Comparison of ENCODE assay signal across 9 cellular contexts in the genomic region with DNA sequence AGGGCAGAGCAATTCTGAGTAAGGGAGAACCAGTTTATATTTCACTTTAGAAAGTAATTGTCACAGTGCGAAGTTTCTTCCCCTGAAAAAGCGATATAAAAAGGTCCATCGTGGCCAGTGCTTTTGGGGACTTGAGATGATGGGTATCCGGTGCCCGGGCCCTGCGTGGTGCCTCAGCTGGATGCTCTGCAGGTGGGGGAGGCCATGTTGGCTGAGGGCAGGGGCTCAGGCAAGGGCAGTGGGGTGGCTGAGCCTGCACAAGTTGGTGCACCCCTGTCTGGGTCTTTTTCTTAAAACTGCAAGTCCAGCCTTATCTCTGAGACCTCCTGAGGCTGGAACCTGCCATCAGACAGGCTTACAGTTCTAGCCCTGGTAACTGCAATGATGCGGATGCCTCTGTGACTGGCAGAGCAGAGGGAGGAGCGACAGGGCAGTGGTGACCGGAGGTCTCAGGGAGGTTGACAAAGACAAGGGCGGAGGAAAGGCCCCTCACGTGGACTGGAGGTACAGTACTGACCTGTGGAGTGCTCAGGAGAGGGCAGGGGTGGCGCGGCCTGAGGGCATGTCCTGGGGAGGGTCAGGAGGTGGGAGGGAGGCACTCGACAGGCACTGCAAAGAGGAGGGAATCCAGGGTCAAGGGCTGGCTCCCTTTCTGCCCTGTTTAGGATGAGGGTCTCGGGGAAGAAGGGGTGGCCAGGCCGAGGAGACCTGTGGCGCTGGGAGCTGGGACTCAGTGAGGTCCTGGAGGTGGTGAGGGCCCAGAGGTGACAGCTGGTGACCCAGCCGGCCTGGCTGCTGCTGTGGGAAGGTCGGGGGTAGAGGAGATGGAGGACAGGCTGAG. TPM values are rescaled to one million over a fixed set of nuclear protein-coding genes. Genes with fewer than 3 reads are reported as not detected.
DNase-seq lines count a peak whose midpoint lies in the region; ATAC-seq and TF ChIP-seq lines count a peak whose summit lies in the region.
"Had no signal": no experiment of that assay in that cellular context is flagged by ENCODE, and none has a peak within 500 bp of the region (broad histone marks: within the 10 kb centered on the region; RNA-seq: fewer than 3 reads in every experiment).

No MANE protein-coding gene starts in this region.

- TF ChIP-seq POLR2A in spleen (IDR thresholded peaks at IDR 0.05) = no peak

- H3K4me1 Mint-ChIP-seq in GM23338 (peaks cover 30% of the 10 kb centered on the region), Calu3 (ENCODE audit: low read depth, unreplicated experiment) (peaks cover 20% of the 10 kb centered on the region)
- H3K4me1 Mint-ChIP-seq in natural killer cell treated with Interleukin-12 subunit alpha and Interleukin-12 subunit beta and Interleukin-15 and Interleukin-18, amount 100 ng/mL, for 72 hours (ENCODE audit: low read depth in 2 of 2) = peaks cover 13 to 14% of the 10 kb centered on the region in 2 donors

- H3K27ac ChIP-seq in GM23338 (ENCODE audit: low read depth) = no peak overlapping the region
- H3K27ac ChIP-seq in spleen = peak overlapping the region in 1 of 8 donors; percentile 92
- H3K27ac ChIP-seq in SJCRH30 = no peak overlapping the region
- H3K27ac ChIP-seq: neutrophil had no signal

- H3F3A ChIP-seq in GM23338 (replicated peaks; ENCODE audit: low read depth) = 0 out of 2 replicates have a peak, but pooled peaks cover 5% of the 10 kb centered on the region

- CTCF ChIA-PET in Calu3 (lab: Charles Lee) = no interaction called here

- H3K9me3 Mint-ChIP-seq in GM23338 = no peaks in the 10 kb centered on the region
- H3K9me3 Mint-ChIP-seq in Calu3 (ENCODE audit: low read depth, unreplicated experiment) = peaks cover 3% of the 10 kb centered on the region
- no peaks in the 10 kb centered on the region for H3K9me3 Mint-ChIP-seq in natural killer cell treated with Interleukin-12 subunit alpha and Interleukin-12 subunit beta and Interleukin-15 and Interleukin-18, amount 100 ng/mL, for 72 hours

- H3K27me3 Mint-ChIP-seq in GM23338 (ENCODE audit: insufficient read depth, low read depth, poor library complexity) (peaks cover 33% of the 10 kb centered on the region), Calu3 (ENCODE audit: unreplicated experiment) (no peaks in the 10 kb centered on the region)
- peaks cover 0 to 4% of the 10 kb centered on the region in 2 donors for H3K27me3 Mint-ChIP-seq in natural killer cell treated with Interleukin-12 subunit alpha and Interleukin-12 subunit beta and Interleukin-15 and Interleukin-18, amount 100 ng/mL, for 72 hours

- H3K36me3 ChIP-seq in GM23338 (ENCODE audit: insufficient read depth) (no peaks in the 10 kb centered on the region), spleen (no peaks in the 10 kb centered on the region), SJCRH30 (no peaks in the 10 kb centered on the region)
- H3K36me3 ChIP-seq: neutrophil had no signal

- H3K4me1 ChIP-seq in GM23338 (ENCODE audit: insufficient read depth) (peaks cover 8% of the 10 kb centered on the region), spleen (peaks cover 7 to 47% (median 32%) of the 10 kb centered on the region in 6 donors), SJCRH30 (no peaks in the 10 kb centered on the region; the same call in 1 of the 2 replicates)

- H3K9me2 ChIP-seq in GM23338 (ENCODE audit: insufficient read depth) = no peaks in the 10 kb centered on the region

- TF ChIP-seq CTCF in GM23338 (conservative IDR thresholded peaks at IDR 0.05; ENCODE audit: low read depth in 2 of 2) (no peak), WI38 (IDR thresholded peaks at IDR 0.05; ENCODE audit: low read depth, low read length) (no peak), spleen (IDR thresholded peaks at IDR 0.05 in 8 of 11, conservative IDR thresholded peaks at IDR 0.05 in 3 of 11) (no peak), Calu3 (IDR thresholded peaks at IDR 0.05; ENCODE audit: unreplicated experiment) (no peak)

- H3K4me3 Mint-ChIP-seq in GM23338 (peak overlapping the region; percentile 83; the same call in 1 of the 3 replicates), Calu3 (ENCODE audit: low read depth, unreplicated experiment) (no peak overlapping the region)
- no peak overlapping the region for H3K4me3 Mint-ChIP-seq in natural killer cell treated with Interleukin-12 subunit alpha and Interleukin-12 subunit beta and Interleukin-15 and Interleukin-18, amount 100 ng/mL, for 72 hours

- BruUV-seq in Calu3 (replicated peaks; lab: Mats Ljungman, UMichigan) = no TSS peak

- intact Hi-C loops in spleen (cut with DNase I; ENCODE audit: low total_unique reads) (no loop called here), Calu3 (cut with micrococcal nuclease; ENCODE audit: unreplicated experiment) (no loop called here)

- no peak for DNase-seq in GM23338 (ENCODE audit: low spot score)
- DNase-seq in islet precursor cell = peak; percentile 47
- peak; percentile 73 for DNase-seq in spleen
- no peak for DNase-seq in SJCRH30
- DNase-seq in Calu3 = no peak
- DNase-seq in natural killer cell treated with Interleukin-12 subunit alpha and Interleukin-12 subunit beta and Interleukin-15 and Interleukin-18, amount 100 ng/mL, for 72 hours (ENCODE audit: low spot score) = no peak
- DNase-seq: T-helper 1 cell had no signal

- H3K4me3 ChIP-seq in GM23338 (peak overlapping the region; percentile 69; the same call in 1 of the 2 replicates), WI38 (ENCODE audit: low read depth, low read length) (peak overlapping the region; percentile 84), spleen (peak overlapping the region in 2 of 8 donors; percentile 67 to 86), SJCRH30 (no peak overlapping the region)

- 86 to 93% (median 87%) methylated on average over 19 of the region's 19 CpGs for WGBS in spleen, 5 donors

- H3K27ac Mint-ChIP-seq in GM23338 (no peak overlapping the region), Calu3 (ENCODE audit: unreplicated experiment) (no peak overlapping the region)
- H3K27ac Mint-ChIP-seq in natural killer cell treated with Interleukin-12 subunit alpha and Interleukin-12 subunit beta and Interleukin-15 and Interleukin-18, amount 100 ng/mL, for 72 hours = no peak overlapping the region

- peak overlapping the region; percentile 84 for H3K4me2 ChIP-seq in GM23338

- no peak for ATAC-seq in GM23338
- no peak for ATAC-seq in natural killer cell treated with Interleukin-12 subunit alpha and Interleukin-12 subunit beta and Interleukin-15 and Interleukin-18, amount 100 ng/mL, for 72 hours

- peaks cover 6% of the 10 kb centered on the region; the same call in 1 of the 2 replicates for H4K20me1 ChIP-seq in GM23338 (replicated peaks; ENCODE audit: insufficient read depth)

- no peaks in the 10 kb centered on the region for H3K9me3 ChIP-seq in spleen
- no peaks in the 10 kb centered on the region for H3K9me3 ChIP-seq in SJCRH30 (replicated peaks)
- H3K9me3 ChIP-seq: neutrophil had no signal

- peaks cover 24% of the 10 kb centered on the region for H3K79me2 ChIP-seq in GM23338 (replicated peaks; ENCODE audit: insufficient read depth)

- no peaks in the 10 kb centered on the region; the same call in 2 of the 3 replicates for H3K36me3 Mint-ChIP-seq in GM23338 (ENCODE audit: low read depth)
- peaks cover 16% of the 10 kb centered on the region for H3K36me3 Mint-ChIP-seq in Calu3 (ENCODE audit: insufficient read depth, unreplicated experiment)
- H3K36me3 Mint-ChIP-seq in natural killer cell treated with Interleukin-12 subunit alpha and Interleukin-12 subunit beta and Interleukin-15 and Interleukin-18, amount 100 ng/mL, for 72 hours = no peaks in the 10 kb centered on the region

- H3K27me3 ChIP-seq in GM23338 (ENCODE audit: insufficient read depth) (peaks cover 15% of the 10 kb centered on the region), spleen (replicated peaks in 1 of 7) (peaks cover 0 to 23% (median 0%) of the 10 kb centered on the region in 7 donors), SJCRH30 (no peaks in the 10 kb centered on the region; the same call in 1 of the 2 replicates)

- H2AFZ ChIP-seq in GM23338 = no peak overlapping the region

RNA-seq across cellular contexts. Expression of a gene that starts 1.8 kb away (rescaled TPM):
- total RNA-seq in GM23338 (2014; rRNA removed; shearing (Covaris generic)) = 13.4 and 19.0 TPM in 2 replicates
- polyA plus RNA-seq in GM23338 (2016; fragmentation: Nextera tagmentation; extraction: Ambion mirVana) (8.0 and 8.2 TPM in 2 replicates), spleen (10 to 100 TPM in 2 of 3 donors, 1 to 10 TPM in 1; 7.5 to 26.5 (median 23.1) TPM)
- total RNA-seq in spleen (10 to 100 TPM; 12.0 to 36.2 (median 18.8) TPM), Calu3 (2022) (11.1 and 13.9 TPM in 2 replicates)
- total RNA-seq in SJCRH30 (2014; rRNA removed; shearing (Covaris generic)) = 26.3 and 34.0 TPM in 2 replicates
- total RNA-seq in natural killer cell treated with Interleukin-12 subunit alpha and Interleukin-12 subunit beta and Interleukin-15 and Interleukin-18, amount 100 ng/mL, for 72 hours = 1 to 10 TPM; 1.9 to 7.0 TPM

RNA-seq across cellular contexts. Expression of a gene that starts 45.7 kb away (rescaled TPM):
- 1.0 and 1.2 TPM in 2 replicates for total RNA-seq in GM23338 (2014; rRNA removed; shearing (Covaris generic))
- 0.29 and 0.31 TPM in 2 replicates for polyA plus RNA-seq in GM23338 (2016; fragmentation: Nextera tagmentation; extraction: Ambion mirVana)
- 1 to 10 TPM; 1.4 to 2.8 (median 2.2) TPM for total RNA-seq in spleen
- 1 to 10 TPM in 1 of 3 donors, under 1 TPM in 2; 0.41 to 1.0 (median 0.90) TPM for polyA plus RNA-seq in spleen
- 0.04 and 0.08 TPM in 2 replicates for total RNA-seq in SJCRH30 (2014; rRNA removed; shearing (Covaris generic))
- total RNA-seq in Calu3 (2022) = 1.4 and 1.6 TPM in 2 replicates
- 1 to 10 TPM; 1.8 to 2.0 TPM for total RNA-seq in natural killer cell treated with Interleukin-12 subunit alpha and Interleukin-12 subunit beta and Interleukin-15 and Interleukin-18, amount 100 ng/mL, for 72 hours

Comparison
In these comparisons a context has a peak if more than half of its experiments do, and no peak if none do; other contexts are left out.
1. DNase-seq: peak in islet precursor cell (single experiment) and spleen (single experiment); none in GM23338 (single experiment), SJCRH30 (0 of 2), Calu3 (single experiment) and natural killer cell treated with Interleukin-12 subunit alpha and Interleukin-12 subunit beta and Interleukin-15 and Interleukin-18, amount 100 ng/mL, for 72 hours (single experiment).